ENCODE assay signal across 34 cellular contexts in the genomic region with DNA sequence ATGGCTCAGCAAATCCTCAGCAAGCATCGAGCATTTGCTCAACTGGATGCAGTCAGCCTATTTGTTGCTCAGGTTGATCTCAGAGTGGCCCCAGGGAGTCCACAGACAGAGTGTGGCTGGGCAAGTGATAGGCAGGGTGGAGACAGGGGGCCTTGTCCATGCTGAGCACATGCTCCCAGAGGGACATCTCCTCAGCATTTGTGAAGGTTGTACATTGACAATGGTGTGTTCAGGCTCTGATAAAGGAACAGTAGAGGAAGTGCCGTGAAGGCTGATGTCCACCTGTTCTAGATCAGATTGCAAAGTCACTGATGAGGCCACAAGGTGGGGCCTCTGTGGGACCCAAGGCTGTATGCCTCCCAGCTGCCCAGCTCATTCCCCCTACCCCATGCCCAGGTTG. TPM values are rescaled to one million over a fixed set of nuclear protein-coding genes. Genes with fewer than 3 reads are reported as not detected.
"Had no signal": no experiment of that assay in that cellular context is flagged by ENCODE, and none has a peak within 500 bp of the region (broad histone marks: within the 10 kb centered on the region; RNA-seq: fewer than 3 reads in every experiment).

No MANE protein-coding gene starts in this region.

- H3K27me3 ChIP-seq: adrenal gland, body of pancreas, esophagus muscularis mucosa, gastrocnemius medialis, heart left ventricle had no signal

- H3K27ac ChIP-seq: adrenal gland, body of pancreas, esophagus muscularis mucosa, foreskin keratinocyte, gastrocnemius medialis, heart left ventricle, VCaP had no signal

- H3K4me1 Mint-ChIP-seq: activated CD4-positive, alpha-beta memory T cell treated with anti-CD3 and anti-CD28 coated beads, Interleukin-2, amount 10 ng/mL, durations not matched to agents 7 days and 5 days; activated CD4-positive, alpha-beta T cell treated with anti-CD3 and anti-CD28 coated beads, Interleukin-2, amount 10 ng/mL, durations not matched to agents 7 days and 5 days; activated naive CD4-positive, alpha-beta T cell treated with anti-CD3 and anti-CD28 coated beads, Interleukin-2, amount 50 U/mL, for 24 hours; activated naive CD8-positive, alpha-beta T cell treated with anti-CD3 and anti-CD28 coated beads for 36 hours; activated naive CD8-positive, alpha-beta T cell treated with anti-CD3 and anti-CD28 coated beads, Interleukin-2, amount 50 U/mL, for 24 hours; T-cell; WTC11 had no signal

- H3K4me3 ChIP-seq: adrenal gland, body of pancreas, esophagus muscularis mucosa, gastrocnemius medialis, heart left ventricle had no signal

- H3K4me1 ChIP-seq: adrenal gland, body of pancreas, esophagus muscularis mucosa, foreskin keratinocyte, gastrocnemius medialis, heart left ventricle had no signal

- ATAC-seq: activated naive CD8-positive, alpha-beta T cell treated with anti-CD3 and anti-CD28 coated beads, Interleukin-2, amount 50 U/mL, for 24 hours; body of pancreas; effector memory CD8-positive, alpha-beta T cell; foreskin keratinocyte; gastrocnemius medialis; T-cell; WTC11 had no signal

- H3K9me3 ChIP-seq: adrenal gland, body of pancreas, gastrocnemius medialis had no signal

- H3K27ac Mint-ChIP-seq: activated CD4-positive, alpha-beta memory T cell treated with anti-CD3 and anti-CD28 coated beads, Interleukin-2, amount 10 ng/mL, durations not matched to agents 7 days and 5 days; activated CD4-positive, alpha-beta T cell treated with anti-CD3 and anti-CD28 coated beads, Interleukin-2, amount 10 ng/mL, durations not matched to agents 7 days and 5 days; activated naive CD4-positive, alpha-beta T cell treated with anti-CD3 and anti-CD28 coated beads for 36 hours; activated naive CD4-positive, alpha-beta T cell treated with anti-CD3 and anti-CD28 coated beads, Interleukin-2, amount 50 U/mL, for 24 hours; activated naive CD8-positive, alpha-beta T cell treated with anti-CD3 and anti-CD28 coated beads for 36 hours; activated naive CD8-positive, alpha-beta T cell treated with anti-CD3 and anti-CD28 coated beads, Interleukin-2, amount 50 U/mL, for 24 hours; activated T-helper 1 cell treated with anti-CD3 and anti-CD28 coated beads, Interleukin-12 subunit alpha, Interleukin-12 subunit beta, Interleukin-2, Interleukin-4 antibody, amounts not matched to agents 30 ng/mL and 10 ng/mL and 1 ng/mL, durations not matched to agents 14 hours and 24 hours and 36 hours; activated T-helper 2 cell treated with anti-CD3 and anti-CD28 coated beads, Interferon-gamma antibody, Interleukin-2, Interleukin-4, amounts not matched to agents 10 μg/mL and 5 μg/mL and 100 μg/mL, durations not matched to agents 14 hours and 24 hours and 36 hours; T-cell; T-helper 1 cell treated with Interleukin-12 subunit alpha and Interleukin-12 subunit beta and Interleukin-4 antibody, amounts not matched to agents 30 μg/mL and 1 μg/mL, for 36 hours; T-helper 2 cell treated with Interferon-gamma antibody and Interleukin-4, amounts not matched to agents 5 μg/mL and 100 μg/mL, for 36 hours; WTC11 had no signal

- H3K36me3 Mint-ChIP-seq: WTC11 had no signal

- H3K9me3 Mint-ChIP-seq: activated CD4-positive, alpha-beta T cell treated with anti-CD3 and anti-CD28 coated beads, Interleukin-2, amount 10 ng/mL, durations not matched to agents 7 days and 5 days; activated naive CD4-positive, alpha-beta T cell treated with anti-CD3 and anti-CD28 coated beads, Interleukin-2, amount 50 U/mL, for 24 hours; WTC11 had no signal

- H3K4me3 Mint-ChIP-seq: activated CD4-positive, alpha-beta memory T cell treated with anti-CD3 and anti-CD28 coated beads, Interleukin-2, amount 10 ng/mL, durations not matched to agents 7 days and 5 days; activated CD4-positive, alpha-beta T cell treated with anti-CD3 and anti-CD28 coated beads, Interleukin-2, amount 10 ng/mL, durations not matched to agents 7 days and 5 days; activated naive CD4-positive, alpha-beta T cell treated with anti-CD3 and anti-CD28 coated beads for 36 hours; activated naive CD4-positive, alpha-beta T cell treated with anti-CD3 and anti-CD28 coated beads, Interleukin-2, amount 50 U/mL, for 24 hours; activated naive CD8-positive, alpha-beta T cell treated with anti-CD3 and anti-CD28 coated beads for 36 hours; activated naive CD8-positive, alpha-beta T cell treated with anti-CD3 and anti-CD28 coated beads, Interleukin-2, amount 50 U/mL, for 24 hours; activated T-helper 1 cell treated with anti-CD3 and anti-CD28 coated beads, Interleukin-12 subunit alpha, Interleukin-12 subunit beta, Interleukin-2, Interleukin-4 antibody, amounts not matched to agents 30 ng/mL and 10 ng/mL and 1 ng/mL, durations not matched to agents 14 hours and 24 hours and 36 hours; effector memory CD8-positive, alpha-beta T cell; T-cell; T-helper 1 cell treated with Interleukin-12 subunit alpha and Interleukin-12 subunit beta and Interleukin-4 antibody, amounts not matched to agents 30 μg/mL and 1 μg/mL, for 36 hours; T-helper 2 cell treated with Interferon-gamma antibody and Interleukin-4, amounts not matched to agents 5 μg/mL and 100 μg/mL, for 36 hours; WTC11 had no signal

- DNase-seq: activated CD4-positive, alpha-beta memory T cell treated with anti-CD3 and anti-CD28 coated beads, Interleukin-2, amount 10 ng/mL, durations not matched to agents 7 days and 5 days; activated CD4-positive, alpha-beta T cell treated with anti-CD3 and anti-CD28 coated beads for 1 hour; activated CD4-positive, alpha-beta T cell treated with anti-CD3 and anti-CD28 coated beads for 4 hours; activated CD4-positive, alpha-beta T cell treated with anti-CD3 and anti-CD28 coated beads, Interleukin-2, amount 10 ng/mL, durations not matched to agents 7 days and 5 days; activated CD4-positive, alpha-beta T cell treated with anti-CD3 and anti-CD28 coated beads, Interleukin-2, amount 50 U/mL, for 4 hours; activated effector memory CD4-positive, alpha-beta T cell treated with anti-CD3 and anti-CD28 coated beads, Interleukin-2, amount 50 U/mL, for 16 hours; activated naive CD4-positive, alpha-beta T cell treated with anti-CD3 and anti-CD28 coated beads for 36 hours; activated naive CD8-positive, alpha-beta T cell treated with anti-CD3 and anti-CD28 coated beads for 36 hours; activated naive CD8-positive, alpha-beta T cell treated with anti-CD3 and anti-CD28 coated beads, Interleukin-2, amount 50 U/mL, for 24 hours; activated T-cell treated with anti-CD3 and anti-CD28 coated beads, Interleukin-2, amount 50 U/mL, for 1 hour; amygdala; aorta; body of pancreas; caudate nucleus; cortex of kidney; dermis blood vessel endothelial cell; effector CD4-positive, alpha-beta T cell; effector memory CD8-positive, alpha-beta T cell; foreskin keratinocyte; gastrocnemius medialis; glutamatergic neuron; heart left ventricle; T-cell; T1000 had no signal

- H3K36me3 ChIP-seq: adrenal gland, esophagus muscularis mucosa, gastrocnemius medialis had no signal

- H3K27me3 Mint-ChIP-seq: activated CD4-positive, alpha-beta memory T cell treated with anti-CD3 and anti-CD28 coated beads, Interleukin-2, amount 10 ng/mL, durations not matched to agents 7 days and 5 days; activated CD4-positive, alpha-beta T cell treated with anti-CD3 and anti-CD28 coated beads, Interleukin-2, amount 10 ng/mL, durations not matched to agents 7 days and 5 days; activated naive CD4-positive, alpha-beta T cell treated with anti-CD3 and anti-CD28 coated beads, Interleukin-2, amount 50 U/mL, for 24 hours; activated naive CD8-positive, alpha-beta T cell treated with anti-CD3 and anti-CD28 coated beads for 36 hours; activated naive CD8-positive, alpha-beta T cell treated with anti-CD3 and anti-CD28 coated beads, Interleukin-2, amount 50 U/mL, for 24 hours; effector memory CD8-positive, alpha-beta T cell; T-cell had no signal

RNA-seq across cellular contexts. Expression of gene FOXI1, which starts 50.1 kb away (rescaled TPM):
- total RNA-seq: activated CD4-positive, alpha-beta memory T cell treated with anti-CD3 and anti-CD28 coated beads, Interleukin-2, amount 10 ng/mL, durations not matched to agents 7 days and 5 days; activated CD4-positive, alpha-beta T cell treated with anti-CD3 and anti-CD28 coated beads, Interleukin-2, amount 10 ng/mL, durations not matched to agents 7 days and 5 days; activated naive CD4-positive, alpha-beta T cell treated with anti-CD3 and anti-CD28 coated beads for 36 hours; activated naive CD8-positive, alpha-beta T cell treated with anti-CD3 and anti-CD28 coated beads for 36 hours; activated T-helper 1 cell treated with anti-CD3 and anti-CD28 coated beads, Interleukin-12 subunit alpha, Interleukin-12 subunit beta, Interleukin-2, Interleukin-4 antibody, amounts not matched to agents 30 ng/mL and 10 ng/mL and 1 ng/mL, durations not matched to agents 14 hours and 24 hours and 36 hours; activated T-helper 2 cell treated with anti-CD3 and anti-CD28 coated beads, Interferon-gamma antibody, Interleukin-2, Interleukin-4, amounts not matched to agents 10 μg/mL and 5 μg/mL and 100 μg/mL, durations not matched to agents 14 hours and 24 hours and 36 hours; adrenal gland; aorta; body of pancreas; chondrocyte; dermis blood vessel endothelial cell; esophagus muscularis mucosa; foreskin keratinocyte; gastrocnemius medialis; heart left ventricle; WTC11 had no signal
